ENCODE assay signal across 19 cellular contexts in genomic region chr1:154579382-154579781, GRCh38. TPM values are rescaled to one million over a fixed set of nuclear protein-coding genes. Genes with fewer than 3 reads are reported as not detected.
DNase-seq lines count a peak whose midpoint lies in the region; ATAC-seq and TF ChIP-seq lines count a peak whose summit lies in the region.
"Had no signal": no experiment of that assay in that cellular context is flagged by ENCODE, and none has a peak within 500 bp of the region (broad histone marks: within the 10 kb centered on the region; RNA-seq: fewer than 3 reads in every experiment).

No MANE protein-coding gene starts in this region.

- H3K4me1 Mint-ChIP-seq in T-helper 17 cell, result peaks cover 30% of the 10 kb centered on the region
- H3K4me1 Mint-ChIP-seq in naive thymus-derived CD8-positive, alpha-beta T cell, result peaks cover 0 to 6% (median 3%) of the 10 kb centered on the region in 4 donors
- H3K4me1 Mint-ChIP-seq: CD14-positive monocyte had no signal

- POLR2A ChIA-PET in naive thymus-derived CD8-positive, alpha-beta T cell (lab: Charles Lee), result no interaction called here

- H3K4me3 Mint-ChIP-seq in T-helper 17 cell, result peak overlapping the region; percentile 28
- H3K4me3 Mint-ChIP-seq in naive thymus-derived CD8-positive, alpha-beta T cell, result no peak overlapping the region
- H3K4me3 Mint-ChIP-seq: CD14-positive monocyte had no signal

- H3K4me3 ChIP-seq in BLaER1 treated with 17β-estradiol and CSF1 and Interleukin-3, amounts not matched to agents 10 nM and 100 nM, result no peak overlapping the region
- H3K4me3 ChIP-seq in stomach, result no peak overlapping the region
- H3K4me3 ChIP-seq: HAP-1 had no signal

- H3K27me3 ChIP-seq in BLaER1 treated with 17β-estradiol and CSF1 and Interleukin-3, amounts not matched to agents 10 nM and 100 nM, result no peaks in the 10 kb centered on the region
- no peaks in the 10 kb centered on the region for H3K27me3 ChIP-seq in stomach

- ATAC-seq in T-helper 17 cell, result no peak
- ATAC-seq in naive thymus-derived CD8-positive, alpha-beta T cell, result no peak
- ATAC-seq: Right ventricle myocardium inferior had no signal

- H3K4me1 ChIP-seq in BLaER1 treated with 17β-estradiol and CSF1 and Interleukin-3, amounts not matched to agents 10 nM and 100 nM, result peaks cover 0 to 55% (median 54%) of the 10 kb centered on the region in 10 experiments; a peak in 16 of 20 replicates
- H3K4me1 ChIP-seq in stomach, result peaks cover 0 to 8% (median 1%) of the 10 kb centered on the region in 4 donors
- H3K4me1 ChIP-seq: HAP-1 had no signal

- no peak overlapping the region for H3K27ac ChIP-seq in BLaER1 treated with 17β-estradiol and CSF1 and Interleukin-3, amounts not matched to agents 10 nM and 100 nM
- H3K27ac ChIP-seq in stomach, result no peak overlapping the region

- WGBS in stomach, 5 donors, result 85 to 94% (median 91%) methylated on average over 8 of the region's 8 CpGs

- no peak for TF ChIP-seq CTCF in stomach (IDR thresholded peaks at IDR 0.05)

- H3K9me3 ChIP-seq in BLaER1 treated with 17β-estradiol and CSF1 and Interleukin-3, amounts not matched to agents 10 nM and 100 nM (replicated peaks in 1 of 11), result no peaks in the 10 kb centered on the region
- H3K9me3 ChIP-seq in T-helper 17 cell (ENCODE audit: control insufficient read depth, low read length, poor library complexity, severe bottlenecking) (no peaks in the 10 kb centered on the region), stomach (no peaks in the 10 kb centered on the region)
- H3K9me3 ChIP-seq: HAP-1 had no signal

- TF ChIP-seq EP300 in stomach (IDR thresholded peaks at IDR 0.05), result no peak

- peaks cover 2% of the 10 kb centered on the region for H3K36me3 Mint-ChIP-seq in T-helper 17 cell (ENCODE audit: low read depth)
- peaks cover 0 to 58% (median 4%) of the 10 kb centered on the region in 3 donors for H3K36me3 Mint-ChIP-seq in naive thymus-derived CD8-positive, alpha-beta T cell

- H4K20me1 ChIP-seq in BLaER1 treated with 17β-estradiol and CSF1 and Interleukin-3, amounts not matched to agents 10 nM and 100 nM, result peaks cover 40 to 100% (median 84%) of the 10 kb centered on the region in 11 experiments; a peak in 21 of 22 replicates

- H3K9me3 Mint-ChIP-seq in naive thymus-derived CD8-positive, alpha-beta T cell, result no peaks in the 10 kb centered on the region
- H3K9me3 Mint-ChIP-seq: CD14-positive monocyte had no signal

- H3K4me2 ChIP-seq in BLaER1 treated with 17β-estradiol and CSF1 and Interleukin-3, amounts not matched to agents 10 nM and 100 nM, result peak overlapping the region in 7 of 11 experiments; percentile 25 to 83 (median 59); a peak in 6 of 22 replicates

- no peak overlapping the region for H3K9ac ChIP-seq in BLaER1 treated with 17β-estradiol and CSF1 and Interleukin-3, amounts not matched to agents 10 nM and 100 nM

- no peak overlapping the region for H3K27ac Mint-ChIP-seq in T-helper 17 cell
- peak overlapping the region in 6 of 10 donors; percentile 25 to 66 (median 46) for H3K27ac Mint-ChIP-seq in naive thymus-derived CD8-positive, alpha-beta T cell

- peaks cover 61 to 76% (median 67%) of the 10 kb centered on the region in 11 experiments for H3K36me3 ChIP-seq in BLaER1 treated with 17β-estradiol and CSF1 and Interleukin-3, amounts not matched to agents 10 nM and 100 nM
- H3K36me3 ChIP-seq in stomach, result peaks cover 40 to 69% (median 64%) of the 10 kb centered on the region in 4 donors

- TF ChIP-seq POLR2A in GM10847 (IDR thresholded peaks at IDR 0.05; ENCODE audit: extremely low read depth, insufficient read length) (peak; percentile 3), stomach (IDR thresholded peaks at IDR 0.05) (no peak)

- DNase-seq in T-helper 17 cell (no peak), stomach (no peak), NCI-H1436 (lab: John Stamatoyannopoulos, UW) (no peak), anterior cingulate cortex (lab: John Stamatoyannopoulos, UW) (no peak)
- DNase-seq in naive thymus-derived CD8-positive, alpha-beta T cell, result peak in 1 of 10 donors; percentile 34
- DNase-seq: ACHN; DND-41; GF-D8; KG1; MV-4-11; NCI-H187; NCI-H345; NCI-H524 treated with DMSO at 0.1 percent for 48 hours; NK-92 treated with Interleukin-12 subunit alpha and Interleukin-12 subunit beta, amount 100 ng/mL, for 24 hours had no signal

- no peaks in the 10 kb centered on the region for H3K27me3 Mint-ChIP-seq in T-helper 17 cell
- no peaks in the 10 kb centered on the region for H3K27me3 Mint-ChIP-seq in naive thymus-derived CD8-positive, alpha-beta T cell

- intact Hi-C loops in stomach (cut with DNase I; ENCODE audit: low total_unique reads), result no loop called here

RNA-seq across cellular contexts. Expression of gene CHRNB2, which starts 11.8 kb away (rescaled TPM):
- not detected for total RNA-seq in T-helper 17 cell
- not detected for total RNA-seq in naive thymus-derived CD8-positive, alpha-beta T cell
- polyA plus RNA-seq in naive thymus-derived CD8-positive, alpha-beta T cell, result under 1 TPM in 1 of 3 donors, not detected in 2; 0.03 TPM
- total RNA-seq in stomach, result under 1 TPM in 2 of 5 donors, not detected in 3; under 0.01 to 0.37 TPM
- polyA plus RNA-seq in stomach, result under 1 TPM in 2 of 3 donors, not detected in 1; 0.12 to 0.38 TPM
- total RNA-seq: Right ventricle myocardium inferior had no signal
- polyA plus RNA-seq: CD14-positive monocyte had no signal

RNA-seq across cellular contexts. Expression of gene UBE2Q1, which starts 20.9 kb away (rescaled TPM):
- total RNA-seq in T-helper 17 cell (10 to 100 TPM; 80.3 to 82.4 TPM), stomach (100 to 1,000 TPM in 1 of 5 donors, 10 to 100 TPM in 4; 20.4 to 137 (median 24.2) TPM)
- 100 to 1,000 TPM; 109 to 114 TPM for total RNA-seq in naive thymus-derived CD8-positive, alpha-beta T cell
- 10 to 100 TPM; 10.5 to 13.3 (median 12.6) TPM for polyA plus RNA-seq in naive thymus-derived CD8-positive, alpha-beta T cell
- polyA plus RNA-seq in stomach, result 10 to 100 TPM; 25.0 to 32.8 (median 31.9) TPM

RNA-seq across cellular contexts. Expression of gene ADAR, which starts 28.6 kb away (rescaled TPM):
- total RNA-seq in T-helper 17 cell, result 100 to 1,000 TPM; 197 to 231 TPM
- total RNA-seq in naive thymus-derived CD8-positive, alpha-beta T cell, result 100 to 1,000 TPM; 219 to 251 TPM
- polyA plus RNA-seq in naive thymus-derived CD8-positive, alpha-beta T cell, result 100 to 1,000 TPM in 2 of 3 donors, 10 to 100 TPM in 1; 93.2 to 132 (median 115) TPM
- 100 to 1,000 TPM in 3 of 5 donors, 10 to 100 TPM in 2; 35.6 to 173 (median 110) TPM for total RNA-seq in stomach
- 10 to 100 TPM; 23.6 to 31.3 (median 26.8) TPM for polyA plus RNA-seq in stomach
